14 cellular contexts compared by ENCODE assay signal in the genomic region with DNA sequence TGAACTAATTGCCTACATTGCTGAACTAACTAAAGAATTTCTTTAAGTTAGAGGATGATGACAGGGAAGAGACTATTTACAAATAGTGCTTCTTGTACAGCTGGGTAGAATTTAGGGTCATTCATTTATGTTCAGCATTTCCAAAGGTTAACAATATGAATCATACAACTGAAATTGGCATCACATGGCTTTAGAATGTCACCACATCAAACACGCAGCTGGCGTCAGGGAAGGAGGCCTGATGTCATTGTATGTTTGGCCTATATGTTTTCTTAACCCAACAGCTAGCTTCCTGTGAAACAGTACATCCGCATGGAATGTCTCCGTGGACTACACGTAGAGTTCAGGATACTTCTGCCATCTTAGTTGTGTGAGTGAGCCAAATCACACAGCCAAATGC.
A peak's percentile ranks its signal among the peaks of the same experiment; 100 is the strongest.
DNase-seq lines count a peak whose midpoint lies in the region; ATAC-seq and TF ChIP-seq lines count a peak whose summit lies in the region.
"Had no signal": no experiment of that assay in that cellular context is flagged by ENCODE, and none has a peak within 500 bp of the region (broad histone marks: within the 10 kb centered on the region; RNA-seq: fewer than 3 reads in every experiment).

No MANE protein-coding gene starts in this region.

- H3K27me3 ChIP-seq in Karpas-422 (ENCODE audit: low read length) (no peaks in the 10 kb centered on the region), H7 (ENCODE audit: control insufficient read depth, insufficient read depth, low read length) (no peaks in the 10 kb centered on the region)
- H3K27me3 ChIP-seq: adrenal gland, right atrium auricular region had no signal

- no peak overlapping the region for H3K27ac ChIP-seq in Karpas-422 (ENCODE audit: low read length)
- H3K27ac ChIP-seq: adrenal gland, right atrium auricular region had no signal

- H3K79me2 ChIP-seq in Karpas-422 (ENCODE audit: low read length), result no peaks in the 10 kb centered on the region

- peaks cover 13% of the 10 kb centered on the region for H3K9me3 Mint-ChIP-seq in activated CD8-positive, alpha-beta T cell treated with anti-CD3 and anti-CD28 coated beads for 36 hours
- H3K9me3 Mint-ChIP-seq in activated CD8-positive, alpha-beta T cell treated with anti-CD3 and anti-CD28 coated beads, Interleukin-2, amount 10 ng/mL, durations not matched to agents 7 days and 5 days (ENCODE audit: insufficient read depth), result no peaks in the 10 kb centered on the region

- peak; percentile 80 for DNase-seq in activated CD8-positive, alpha-beta T cell treated with anti-CD3 and anti-CD28 coated beads for 36 hours
- no peak for DNase-seq in activated CD8-positive, alpha-beta T cell treated with anti-CD3 and anti-CD28 coated beads, Interleukin-2, amount 10 ng/mL, durations not matched to agents 7 days and 5 days
- no peak for DNase-seq in T-helper 17 cell
- peak; percentile 98 for DNase-seq in choroid plexus epithelial cell (ENCODE audit: low read depth)
- DNase-seq in skeletal muscle cell (ENCODE audit: low read depth), result peak; percentile 95
- DNase-seq in LoVo (ENCODE audit: low spot score), result no peak
- no peak for DNase-seq in Karpas-422
- no peak for DNase-seq in H7
- DNase-seq: adrenal gland, mammary epithelial cell, NCI-H1694 treated with DMSO at 0.1 percent for 48 hours, NCI-H524 treated with DMSO at 0.1 percent for 48 hours, nephron progenitor cell had no signal

- H3K4me1 Mint-ChIP-seq in activated CD8-positive, alpha-beta T cell treated with anti-CD3 and anti-CD28 coated beads for 36 hours (ENCODE audit: low read depth), result peaks cover 26% of the 10 kb centered on the region
- peaks cover 10% of the 10 kb centered on the region for H3K4me1 Mint-ChIP-seq in activated CD8-positive, alpha-beta T cell treated with anti-CD3 and anti-CD28 coated beads, Interleukin-2, amount 10 ng/mL, durations not matched to agents 7 days and 5 days (ENCODE audit: low read depth)
- peaks cover 6% of the 10 kb centered on the region for H3K4me1 Mint-ChIP-seq in T-helper 17 cell
- H3K4me1 Mint-ChIP-seq: nephron progenitor cell had no signal

- H3K4me3 ChIP-seq in choroid plexus epithelial cell (ENCODE audit: low read depth, low read length) (no peak overlapping the region), skeletal muscle cell (ENCODE audit: low read depth, low read length) (no peak overlapping the region), Karpas-422 (ENCODE audit: low read length) (no peak overlapping the region), H7 (ENCODE audit: insufficient read depth, low read depth, low read length) (no peak overlapping the region)
- H3K4me3 ChIP-seq: adrenal gland, right atrium auricular region had no signal

- H4K20me1 ChIP-seq in Karpas-422 (ENCODE audit: insufficient read depth, low read depth, low read length), result no peaks in the 10 kb centered on the region

- intact Hi-C loops in activated CD8-positive, alpha-beta T cell treated with anti-CD3 and anti-CD28 coated beads for 36 hours (cut with micrococcal nuclease), result loop anchor here (5.0 kb wide), 2 partner anchors 83 to 143 kb away; no protein-coding TSS in a partner anchor

- no peaks in the 10 kb centered on the region for H3K9me2 ChIP-seq in Karpas-422 (replicated peaks; ENCODE audit: insufficient read depth, low read length)

- no peak overlapping the region for H3K4me3 Mint-ChIP-seq in activated CD8-positive, alpha-beta T cell treated with anti-CD3 and anti-CD28 coated beads for 36 hours
- no peak overlapping the region for H3K4me3 Mint-ChIP-seq in activated CD8-positive, alpha-beta T cell treated with anti-CD3 and anti-CD28 coated beads, Interleukin-2, amount 10 ng/mL, durations not matched to agents 7 days and 5 days
- no peak overlapping the region for H3K4me3 Mint-ChIP-seq in T-helper 17 cell
- H3K4me3 Mint-ChIP-seq: nephron progenitor cell had no signal

- H3K27me3 Mint-ChIP-seq in activated CD8-positive, alpha-beta T cell treated with anti-CD3 and anti-CD28 coated beads for 36 hours, result no peaks in the 10 kb centered on the region
- no peaks in the 10 kb centered on the region for H3K27me3 Mint-ChIP-seq in activated CD8-positive, alpha-beta T cell treated with anti-CD3 and anti-CD28 coated beads, Interleukin-2, amount 10 ng/mL, durations not matched to agents 7 days and 5 days (ENCODE audit: low read depth)
- no peaks in the 10 kb centered on the region for H3K27me3 Mint-ChIP-seq in T-helper 17 cell

- POLR2A ChIA-PET in activated CD8-positive, alpha-beta T cell treated with anti-CD3 and anti-CD28 coated beads for 36 hours (lab: Charles Lee), result interaction anchor here (0.7 to 1.3 kb wide), 4 partner anchors 10 to 204 kb away, joined by 3 to 4 read pairs (median 3); partner anchors contain the start of gene AKAP11
- POLR2A ChIA-PET in activated CD8-positive, alpha-beta T cell treated with anti-CD3 and anti-CD28 coated beads, Interleukin-2, amount 10 ng/mL, durations not matched to agents 7 days and 5 days (lab: Charles Lee), result interaction anchor here (0.7 to 1.1 kb wide), 2 partner anchors 21 to 1141 kb away, joined by 3 read pairs; no protein-coding TSS in a partner anchor

- H3K9ac ChIP-seq in Karpas-422 (ENCODE audit: low read length), result no peak overlapping the region

- H3K36me3 Mint-ChIP-seq in activated CD8-positive, alpha-beta T cell treated with anti-CD3 and anti-CD28 coated beads for 36 hours (ENCODE audit: low read depth), result peaks cover 30% of the 10 kb centered on the region
- peaks cover 4% of the 10 kb centered on the region for H3K36me3 Mint-ChIP-seq in activated CD8-positive, alpha-beta T cell treated with anti-CD3 and anti-CD28 coated beads, Interleukin-2, amount 10 ng/mL, durations not matched to agents 7 days and 5 days (ENCODE audit: low read depth)
- no peaks in the 10 kb centered on the region for H3K36me3 Mint-ChIP-seq in T-helper 17 cell (ENCODE audit: low read depth)

- no peak overlapping the region for H2AFZ ChIP-seq in Karpas-422 (ENCODE audit: low read length)

- CTCF ChIA-PET in activated CD8-positive, alpha-beta T cell treated with anti-CD3 and anti-CD28 coated beads for 36 hours (lab: Charles Lee), result interaction anchor here (0.7 to 1.6 kb wide), 4 partner anchors 9 to 141 kb away, joined by 3 to 6 read pairs (median 3); no protein-coding TSS in a partner anchor
- CTCF ChIA-PET in activated CD8-positive, alpha-beta T cell treated with anti-CD3 and anti-CD28 coated beads, Interleukin-2, amount 10 ng/mL, durations not matched to agents 7 days and 5 days (lab: Charles Lee), result interaction anchor here (1.0 to 1.4 kb wide), 2 partner anchors 120 to 141 kb away, joined by 5 read pairs; no protein-coding TSS in a partner anchor

- H3K36me3 ChIP-seq in Karpas-422 (ENCODE audit: insufficient read depth, low read length), result no peaks in the 10 kb centered on the region
- H3K36me3 ChIP-seq in H7 (replicated peaks; ENCODE audit: control insufficient read depth, insufficient read depth, low read length), result no peaks in the 10 kb centered on the region
- H3K36me3 ChIP-seq: adrenal gland, right atrium auricular region had no signal

- TF ChIP-seq CTCF in activated CD8-positive, alpha-beta T cell treated with anti-CD3 and anti-CD28 coated beads for 36 hours (IDR thresholded peaks at IDR 0.05), result no peak
- no peak for TF ChIP-seq CTCF in choroid plexus epithelial cell (conservative IDR thresholded peaks at IDR 0.05; ENCODE audit: low read depth, low read length)

- H3K4me2 ChIP-seq in Karpas-422 (ENCODE audit: low read depth, low read length, poor library complexity, severe bottlenecking), result no peak overlapping the region

- H3K4me1 ChIP-seq in Karpas-422 (ENCODE audit: low read length), result peaks cover 15% of the 10 kb centered on the region
- H3K4me1 ChIP-seq: adrenal gland, right atrium auricular region had no signal

- peak; percentile 74 for ATAC-seq in activated CD8-positive, alpha-beta T cell treated with anti-CD3 and anti-CD28 coated beads for 36 hours
- ATAC-seq in activated CD8-positive, alpha-beta T cell treated with anti-CD3 and anti-CD28 coated beads, Interleukin-2, amount 10 ng/mL, durations not matched to agents 7 days and 5 days, result no peak
- ATAC-seq in T-helper 17 cell, result peak; percentile 23

- H3K9me3 ChIP-seq in T-helper 17 cell (ENCODE audit: control insufficient read depth, low read length, poor library complexity, severe bottlenecking), result no peaks in the 10 kb centered on the region
- no peaks in the 10 kb centered on the region for H3K9me3 ChIP-seq in Karpas-422 (ENCODE audit: low read length)
- H3K9me3 ChIP-seq: adrenal gland, right atrium auricular region had no signal

- peak overlapping the region; percentile 77 for H3K27ac Mint-ChIP-seq in activated CD8-positive, alpha-beta T cell treated with anti-CD3 and anti-CD28 coated beads for 36 hours
- no peak overlapping the region for H3K27ac Mint-ChIP-seq in activated CD8-positive, alpha-beta T cell treated with anti-CD3 and anti-CD28 coated beads, Interleukin-2, amount 10 ng/mL, durations not matched to agents 7 days and 5 days
- no peak overlapping the region for H3K27ac Mint-ChIP-seq in T-helper 17 cell
- H3K27ac Mint-ChIP-seq: nephron progenitor cell had no signal

Comparison
In these comparisons a context has a peak if more than half of its experiments do, and no peak if none do; other contexts are left out.
1. DNase-seq: peak in activated CD8-positive, alpha-beta T cell treated with anti-CD3 and anti-CD28 coated beads for 36 hours (single experiment), choroid plexus epithelial cell (single experiment) and skeletal muscle cell (single experiment); none in activated CD8-positive, alpha-beta T cell treated with anti-CD3 and anti-CD28 coated beads, Interleukin-2, amount 10 ng/mL, durations not matched to agents 7 days and 5 days (single experiment), T-helper 17 cell (0 of 3), LoVo (single experiment), Karpas-422 (single experiment) and H7 (single experiment).